ENCODE assay signal across 23 cellular contexts in the genomic region with DNA sequence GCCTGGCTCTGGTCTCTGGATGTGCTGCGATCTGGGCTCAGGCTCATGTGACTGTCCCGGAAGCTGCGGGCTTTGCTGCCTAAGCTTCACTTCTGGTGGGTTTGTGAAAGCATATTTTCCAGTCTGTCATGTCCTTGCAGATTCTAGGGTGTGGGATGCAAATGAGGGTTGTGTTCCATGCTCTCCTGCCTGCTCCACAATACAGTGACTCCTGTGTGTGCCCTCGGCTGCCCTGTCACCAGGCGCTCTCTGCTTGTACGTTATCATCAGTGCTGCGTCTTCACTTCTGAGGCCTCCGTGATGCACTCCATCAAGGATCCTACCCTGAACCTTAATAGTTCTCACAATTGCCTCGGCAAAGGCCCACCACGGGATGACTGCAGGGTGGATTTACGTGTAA.
"Had no signal": no experiment of that assay in that cellular context is flagged by ENCODE, and none has a peak within 500 bp of the region (broad histone marks: within the 10 kb centered on the region; RNA-seq: fewer than 3 reads in every experiment).

No MANE protein-coding gene starts in this region.

- H3K4me1 ChIP-seq: esophagus squamous epithelium, lower lobe of right lung, parathyroid adenoma, prostate gland, right atrium auricular region, suprapubic skin, vagina had no signal

- H3K4me2 ChIP-seq: smooth muscle cell had no signal

- H3K9me3 Mint-ChIP-seq: immature natural killer cell; natural killer cell; stimulated activated naive CD8-positive, alpha-beta T cell treated with anti-CD3 and anti-CD28 coated beads, Interleukin-15, amount 100 ng/mL, for 72 hours had no signal

- H3K4me3 ChIP-seq: dorsolateral prefrontal cortex, esophagus squamous epithelium, lower lobe of right lung, prostate gland, right atrium auricular region, smooth muscle cell, suprapubic skin, transverse colon, vagina had no signal

- H3K79me2 ChIP-seq: parathyroid adenoma had no signal

- H2AFZ ChIP-seq: parathyroid adenoma had no signal

- H3K4me1 Mint-ChIP-seq: immature natural killer cell; natural killer cell; stimulated activated naive CD8-positive, alpha-beta T cell treated with anti-CD3 and anti-CD28 coated beads, Interleukin-15, amount 100 ng/mL, for 72 hours had no signal

- H3K4me3 Mint-ChIP-seq: immature natural killer cell; natural killer cell; stimulated activated naive CD8-positive, alpha-beta T cell treated with anti-CD3 and anti-CD28 coated beads, Interleukin-15, amount 100 ng/mL, for 72 hours had no signal

- DNase-seq: dorsolateral prefrontal cortex; effector CD8-positive, alpha-beta T cell; esophagus squamous epithelium; foreskin melanocyte; hypothalamus; immature natural killer cell; left ventricle myocardium superior; lower lobe of right lung; natural killer cell; stimulated activated CD4-positive, alpha-beta T cell treated with anti-CD3 and anti-CD28 coated beads, Interleukin-12 subunit alpha, Interleukin-12 subunit beta, amount 100 ng/mL, for 4 hours; stimulated activated CD4-positive, alpha-beta T cell treated with anti-CD3 and anti-CD28 coated beads, Interleukin-1b, Interleukin-23, amount 100 ng/mL, for 48 hours; stimulated activated CD4-positive, alpha-beta T cell treated with anti-CD3 and anti-CD28 coated beads, Interleukin-4, amount 100 ng/mL, for 1 hour; stimulated activated CD8-positive, alpha-beta memory T cell treated with anti-CD3 and anti-CD28 coated beads, Interleukin-4, amount 100 ng/mL, for 48 hours; stimulated activated naive CD4-positive, alpha-beta T cell; stimulated activated naive CD8-positive, alpha-beta T cell treated with anti-CD3 and anti-CD28 coated beads, Interleukin-15, amount 100 ng/mL, for 72 hours; transverse colon had no signal

- H3K9ac ChIP-seq: parathyroid adenoma had no signal

- H3K36me3 Mint-ChIP-seq: immature natural killer cell, natural killer cell had no signal

- H3K36me3 ChIP-seq: esophagus squamous epithelium, lower lobe of right lung, prostate gland, right atrium auricular region, suprapubic skin, transverse colon, vagina had no signal

- H3K9me3 ChIP-seq: esophagus squamous epithelium, lower lobe of right lung, prostate gland, right atrium auricular region, suprapubic skin, transverse colon, vagina had no signal

- ATAC-seq: left ventricle myocardium superior; lower lobe of right lung; natural killer cell; sciatic nerve; stimulated activated naive CD8-positive, alpha-beta T cell treated with anti-CD3 and anti-CD28 coated beads, Interleukin-15, amount 100 ng/mL, for 72 hours had no signal

- H3K27me3 ChIP-seq: right atrium auricular region, transverse colon, vagina had no signal

- H3K27ac ChIP-seq: dorsolateral prefrontal cortex, esophagus squamous epithelium, lower lobe of right lung, parathyroid adenoma, prostate gland, right atrium auricular region, suprapubic skin, transverse colon, vagina had no signal

- H3K27ac Mint-ChIP-seq: immature natural killer cell; natural killer cell; stimulated activated naive CD8-positive, alpha-beta T cell treated with anti-CD3 and anti-CD28 coated beads, Interleukin-15, amount 100 ng/mL, for 72 hours had no signal
